ENCODE assay signal across 8 cellular contexts in the genomic region with DNA sequence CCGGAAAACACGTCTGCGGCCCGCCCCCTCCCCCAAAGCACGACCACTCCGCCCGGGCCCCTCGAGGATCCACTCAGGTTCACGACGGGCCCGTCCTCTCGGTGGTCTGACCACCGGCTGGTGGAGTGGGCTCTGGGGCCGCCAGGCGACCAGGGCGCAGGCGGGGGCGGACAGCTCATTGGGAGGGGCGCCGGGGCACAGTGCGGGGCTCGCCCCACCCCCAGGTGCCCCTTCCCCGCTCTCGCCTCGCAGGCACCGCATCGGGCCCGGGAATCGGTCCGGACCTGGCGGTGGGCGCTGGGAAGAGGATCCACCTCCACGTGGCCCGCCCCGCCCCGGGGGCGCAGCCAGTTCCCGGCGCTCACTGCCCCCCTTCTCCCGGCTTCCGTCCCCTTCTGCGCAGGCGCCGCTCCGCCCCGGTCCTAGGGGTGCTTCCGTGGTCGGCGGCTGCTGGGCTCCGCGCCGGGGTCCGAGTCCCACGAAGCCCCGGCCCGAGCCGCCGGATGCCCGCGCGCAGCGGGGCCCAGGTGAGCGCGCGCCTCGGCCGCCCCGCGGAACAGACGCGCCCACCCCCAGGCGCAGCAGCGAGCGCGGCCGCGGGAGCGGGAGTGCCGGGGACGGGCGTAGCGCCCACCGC. TPM values are rescaled to one million over a fixed set of nuclear protein-coding genes. Genes with fewer than 3 reads are reported as not detected.
DNase-seq lines count a peak whose midpoint lies in the region; TF ChIP-seq lines count a peak whose summit lies in the region.

A gene with protein sequence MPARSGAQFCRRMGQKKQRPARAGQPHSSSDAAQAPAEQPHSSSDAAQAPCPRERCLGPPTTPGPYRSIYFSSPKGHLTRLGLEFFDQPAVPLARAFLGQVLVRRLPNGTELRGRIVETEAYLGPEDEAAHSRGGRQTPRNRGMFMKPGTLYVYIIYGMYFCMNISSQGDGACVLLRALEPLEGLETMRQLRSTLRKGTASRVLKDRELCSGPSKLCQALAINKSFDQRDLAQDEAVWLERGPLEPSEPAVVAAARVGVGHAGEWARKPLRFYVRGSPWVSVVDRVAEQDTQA (plus strand): TSS at position 419 of the 637 bp plus-strand sequence. CDS start 85 bp downstream, at position 504.

- peaks cover 10 to 20% of the 10 kb centered on the region in 2 donors for H3K36me3 ChIP-seq in ascending aorta

- H3K4me2 ChIP-seq in H9 (ENCODE audit: insufficient read depth, insufficient read length, low read length), result peak within 1 kb of the TSS; percentile 71

- H3T11ph ChIP-seq in H9 (ENCODE audit: low read length), result no peak within 1 kb of the TSS

- no peak within 1 kb of the TSS for H2BK5ac ChIP-seq in H9 (ENCODE audit: insufficient read length, low read length)

- DNase-seq in GF-D8 (lab: John Stamatoyannopoulos, UW), result peak; percentile 57
- DNase-seq in H9, result peak; percentile 79
- DNase-seq in NAMALWA (ENCODE audit: low spot score), result peak; percentile 83
- DNase-seq in T-helper 22 cell (ENCODE audit: low read depth), result peak; percentile 69
- DNase-seq in ascending aorta (ENCODE audit: low spot score in 2 of 2), result peak in 1 of 2 donors; percentile 92
- DNase-seq in hepatic stellate cell (ENCODE audit: low spot score), result peak; percentile 99
- peak; percentile 68 for DNase-seq in retina
- no peak for DNase-seq in NCI-H1048 (lab: John Stamatoyannopoulos, UW)

- H3K27me3 ChIP-seq in H9 (ENCODE audit: insufficient read depth, low read length), result no peaks in the 10 kb centered on the region
- H3K27me3 ChIP-seq in ascending aorta, result no peaks in the 10 kb centered on the region

- H3K9me3 Mint-ChIP-seq in H9, result no peaks in the 10 kb centered on the region

- no peaks in the 10 kb centered on the region; the same call in none of the 2 replicates for H3K27me3 Mint-ChIP-seq in H9 (ENCODE audit: low read depth)

- no peak within 1 kb of the TSS for H2BK12ac ChIP-seq in H9 (ENCODE audit: insufficient read length, low read depth, low read length)

- peaks cover 2 to 15% (median 14%) of the 10 kb centered on the region in 3 experiments for H3K36me3 Mint-ChIP-seq in H9 (ENCODE audit: insufficient read depth in 1 of 3, low read depth in 3 of 3)

- H3K23me2 ChIP-seq in H9 (ENCODE audit: insufficient read length, low read depth, low read length, poor library complexity, severe bottlenecking), result peaks cover 8% of the 10 kb centered on the region

- peak within 1 kb of the TSS in 1 of 3 experiments; percentile 79; a peak in 1 of 7 replicates for H3K27ac Mint-ChIP-seq in H9

- H3K4me1 ChIP-seq in H9 (ENCODE audit: insufficient read depth, low read length) (peaks cover 5% of the 10 kb centered on the region; the same call in 1 of the 2 replicates), ascending aorta (peaks cover 38 to 51% of the 10 kb centered on the region in 2 donors)

- no peak within 1 kb of the TSS for H2BK120ac ChIP-seq in H9 (ENCODE audit: low read depth, low read length, poor library complexity, severe bottlenecking)

- H3K14ac ChIP-seq in H9 (ENCODE audit: insufficient read depth, low read length), result peak within 1 kb of the TSS; percentile 56; the same call in 1 of the 2 replicates

- no peaks in the 10 kb centered on the region for H3K79me2 ChIP-seq in H9 (ENCODE audit: insufficient read depth, low read length)

- H2AK5ac ChIP-seq in H9 (ENCODE audit: insufficient read length, low read length), result no peak within 1 kb of the TSS

- peaks cover 35 to 48% of the 10 kb centered on the region in 2 experiments for H3K4me1 Mint-ChIP-seq in H9

- no peak within 1 kb of the TSS for H2AFZ ChIP-seq in H9 (ENCODE audit: low read length)

- H3K9me3 ChIP-seq in H9 (ENCODE audit: control insufficient read depth, low read depth, low read length) (no peaks in the 10 kb centered on the region), ascending aorta (no peaks in the 10 kb centered on the region)

- H3K56ac ChIP-seq in H9 (ENCODE audit: insufficient read length, low read depth, low read length), result no peak within 1 kb of the TSS

- TF ChIP-seq CTCF in H9 (conservative IDR thresholded peaks at IDR 0.05) (no peak), ascending aorta (IDR thresholded peaks at IDR 0.05) (peak in 1 of 3 experiments; percentile 25)

- peak within 1 kb of the TSS; percentile 69 to 76 for H3K4me3 ChIP-seq in ascending aorta

- H4K91ac ChIP-seq in H9 (ENCODE audit: insufficient read length, low read depth, low read length), result no peak within 1 kb of the TSS

- no peak within 1 kb of the TSS for H3K23ac ChIP-seq in H9 (ENCODE audit: insufficient read length, low read depth, low read length)

- H2BK20ac ChIP-seq in H9 (ENCODE audit: low read depth, low read length, poor library complexity, severe bottlenecking), result no peak within 1 kb of the TSS

- H3K18ac ChIP-seq in H9 (ENCODE audit: insufficient read length, low read depth, low read length), result no peak within 1 kb of the TSS

- H3K4me3 Mint-ChIP-seq in H9, result peak within 1 kb of the TSS; percentile 78 to 89

- H2BK15ac ChIP-seq in H9 (ENCODE audit: low read depth, low read length), result no peak within 1 kb of the TSS

- intact Hi-C loops in ascending aorta (cut with DNase I), result no loop called here

- no peak within 1 kb of the TSS for H3K4ac ChIP-seq in H9 (ENCODE audit: low read depth, low read length)

- no peak within 1 kb of the TSS for H4K8ac ChIP-seq in H9 (replicated peaks; ENCODE audit: insufficient read length, low read depth, low read length)

- WGBS in H9 (ENCODE audit: extremely low coverage, insufficient read length, low lambda C conversion rate), result no CpG with 5 or more reads among the region's 83 CpGs

- peak within 1 kb of the TSS; percentile 16 for H3K9ac ChIP-seq in H9 (ENCODE audit: extremely low read depth, insufficient read length, low read length)

- no peaks in the 10 kb centered on the region for H3K79me1 ChIP-seq in H9 (ENCODE audit: insufficient read depth, low read depth, low read length, poor library complexity, severe bottlenecking)

- H4K5ac ChIP-seq in H9 (ENCODE audit: insufficient read length, low read depth, low read length), result no peak within 1 kb of the TSS

- no peak within 1 kb of the TSS for H3K27ac ChIP-seq in H9 (ENCODE audit: insufficient read length, low read depth, low read length)
- H3K27ac ChIP-seq in ascending aorta, result peak within 1 kb of the TSS; percentile 97 to 100

- H4K20me1 ChIP-seq in H9 (ENCODE audit: control insufficient read depth, insufficient read depth, insufficient read length), result peaks cover 4% of the 10 kb centered on the region

RNA-seq across cellular contexts. Expression of the gene that starts here (rescaled TPM):
- 39.1 and 41.7 TPM in 2 replicates for total RNA-seq in H9 (2021)
- 406 TPM for total RNA-seq in ascending aorta
